ENCODE assay signal across 18 cellular contexts in genomic region chr7:9091282-9091681, GRCh38.
DNase-seq lines count a peak whose midpoint lies in the region; ATAC-seq and TF ChIP-seq lines count a peak whose summit lies in the region.
"Had no signal": no experiment of that assay in that cellular context is flagged by ENCODE, and none has a peak within 500 bp of the region (broad histone marks: within the 10 kb centered on the region; RNA-seq: fewer than 3 reads in every experiment).

No MANE protein-coding gene starts in this region.

- H3K27ac ChIP-seq in 22Rv1 (no peak overlapping the region), PC-9 (no peak overlapping the region)
- H3K27ac ChIP-seq: colonic mucosa, thyroid gland had no signal

- H3F3A ChIP-seq in PC-9 (ENCODE audit: insufficient read depth, low read depth): no peaks in the 10 kb centered on the region

- POLR2A ChIA-PET in PC-9 (lab: Charles Lee; ENCODE audit: unreplicated experiment): no interaction called here

- H3K79me2 ChIP-seq in PC-9 (ENCODE audit: low read depth): no peaks in the 10 kb centered on the region

- H4K20me1 ChIP-seq in PC-9 (ENCODE audit: insufficient read depth): no peaks in the 10 kb centered on the region

- peak; percentile 4 for DNase-seq in GM13977 (ENCODE audit: low spot score)
- peak; percentile 24 for DNase-seq in LoVo (ENCODE audit: low spot score)
- DNase-seq in PC-9: no peak
- no peak for DNase-seq in hypothalamus (lab: John Stamatoyannopoulos, UW)
- DNase-seq in nucleus accumbens (lab: John Stamatoyannopoulos, UW): no peak
- DNase-seq: activated CD4-positive, CD25-positive, alpha-beta regulatory T cell treated with anti-CD3 and anti-CD28 coated beads, Interleukin-2, amount 50 U/mL, for 72 hours; activated CD8-positive, alpha-beta memory T cell treated with anti-CD3 and anti-CD28 coated beads, Interleukin-2, amount 10 ng/mL, durations not matched to agents 7 days and 5 days; activated naive CD4-positive, alpha-beta T cell; Calu3; colonic mucosa; NCI-H1092; stimulated activated CD4-positive, alpha-beta T cell treated with anti-CD3 and anti-CD28 coated beads, Interleukin-4, amount 100 ng/mL, for 24 hours; T-cell; thyroid gland had no signal

- no peaks in the 10 kb centered on the region for H3K27me3 ChIP-seq in PC-9 (ENCODE audit: insufficient read depth, low read depth)
- H3K27me3 ChIP-seq: colonic mucosa, thyroid gland had no signal

- H3K36me3 ChIP-seq in PC-9 (ENCODE audit: low read depth): no peaks in the 10 kb centered on the region
- H3K36me3 ChIP-seq: colonic mucosa, thyroid gland had no signal

- in situ Hi-C loops in GM13977 (cut with MboI; ENCODE audit: low pct_unique_long_range_greater_than_20kb, low sequenced_read_pairs, unreplicated experiment): no loop called here

- H3K9me3 ChIP-seq in PC-9 (ENCODE audit: insufficient read depth, low read depth): 0 out of 2 replicates have a peak, but pooled peaks cover 3% of the 10 kb centered on the region
- H3K9me3 ChIP-seq: colonic mucosa, thyroid gland had no signal

- TF ChIP-seq CTCF in 22Rv1 (IDR thresholded peaks at IDR 0.05): peak; percentile 70
- TF ChIP-seq CTCF in GM13977 (IDR thresholded peaks at IDR 0.05; ENCODE audit: extremely low read depth, insufficient read depth, missing control alignments): peak; percentile 20
- peak; percentile 58 for TF ChIP-seq CTCF in PC-9 (conservative IDR thresholded peaks at IDR 0.05)

- BruUV-seq in PC-9 (replicated peaks; lab: Mats Ljungman, UMichigan): no TSS peak

- ATAC-seq in HG03139 (IDR thresholded peaks at IDR 0.05; ENCODE audit: unreplicated experiment): no peak
- ATAC-seq in GM19395 (IDR thresholded peaks at IDR 0.05; ENCODE audit: unreplicated experiment): no peak
- ATAC-seq: activated CD8-positive, alpha-beta memory T cell treated with anti-CD3 and anti-CD28 coated beads, Interleukin-2, amount 10 ng/mL, durations not matched to agents 7 days and 5 days; sciatic nerve; T-cell had no signal

- intact Hi-C loops in PC-9 (cut with micrococcal nuclease; ENCODE audit: unreplicated experiment): loop anchor here (5.0 kb wide), 1 partner anchor 654 kb away; no protein-coding TSS in a partner anchor

- CTCF ChIA-PET in PC-9 (lab: Charles Lee): no interaction called here

- H3K4me1 ChIP-seq in PC-9 (replicated peaks; ENCODE audit: insufficient read depth): no peaks in the 10 kb centered on the region
- H3K4me1 ChIP-seq: colonic mucosa, thyroid gland had no signal

- no peak overlapping the region for H3K4me2 ChIP-seq in PC-9

- no peak overlapping the region for H3K4me3 ChIP-seq in PC-9
- H3K4me3 ChIP-seq: colonic mucosa, thyroid gland had no signal

- no peak overlapping the region for H2AFZ ChIP-seq in PC-9

- peaks cover 4% of the 10 kb centered on the region; the same call in 1 of the 2 replicates for H3K9me2 ChIP-seq in PC-9 (ENCODE audit: insufficient read depth)

Comparison
In these comparisons a context has a peak if more than half of its experiments do, and no peak if none do; other contexts are left out.
1. CTCF ChIP-seq: peak in every context shown above with its lines; median percentile 70 in 22Rv1; 58 in PC-9; 20 in GM13977.
2. DNase-seq: peak in GM13977 (single experiment) and LoVo (single experiment); none in PC-9 (0 of 2), hypothalamus (0 of 51) and nucleus accumbens (0 of 56).